19 cellular contexts compared by ENCODE assay signal in genomic region chr2:526918-527317, GRCh38.
"Had no signal": no experiment of that assay in that cellular context is flagged by ENCODE, and none has a peak within 500 bp of the region (broad histone marks: within the 10 kb centered on the region; RNA-seq: fewer than 3 reads in every experiment).

No MANE protein-coding gene starts in this region.

- H3K4me3 ChIP-seq: gastrocnemius medialis, heart right ventricle, ovary, right atrium auricular region, suprapubic skin, thyroid gland, upper lobe of left lung had no signal

- H3K27ac ChIP-seq: gastrocnemius medialis, heart right ventricle, ovary, right atrium auricular region, suprapubic skin, thyroid gland, upper lobe of left lung had no signal

- H3K4me1 Mint-ChIP-seq: natural killer cell had no signal

- H3K27ac Mint-ChIP-seq: natural killer cell had no signal

- H3K36me3 ChIP-seq: gastrocnemius medialis, heart right ventricle, ovary, right atrium auricular region, suprapubic skin, thyroid gland, upper lobe of left lung had no signal

- FAIRE-seq: endometrium, islet of Langerhans, small intestine had no signal

- DNase-seq: effector memory CD4-positive, alpha-beta T cell; gastrocnemius medialis; heart right ventricle; hypothalamus; kidney glomerular epithelial cell; natural killer cell; nucleus accumbens; ovary; small intestine; stimulated activated CD4-positive, alpha-beta T cell treated with anti-CD3 and anti-CD28 coated beads, Interleukin-12 subunit alpha, Interleukin-12 subunit beta, amount 100 ng/mL, for 4 hours; stimulated activated naive CD4-positive, alpha-beta T cell; thyroid gland; upper lobe of left lung had no signal

- H3K9me3 ChIP-seq: gastrocnemius medialis, ovary, suprapubic skin, thyroid gland had no signal

- ATAC-seq: esophagus mucosa, gastrocnemius medialis, heart right ventricle had no signal

- H3K27me3 ChIP-seq: gastrocnemius medialis, ovary, right atrium auricular region, thyroid gland, upper lobe of left lung had no signal

- H3K4me1 ChIP-seq: gastrocnemius medialis, heart right ventricle, right atrium auricular region, suprapubic skin, upper lobe of left lung had no signal

- H3K4me3 Mint-ChIP-seq: natural killer cell, neural crest cell had no signal
